ENCODE assay signal across 19 cellular contexts in genomic region chr5:73955447-73955846, GRCh38.
"Had no signal": no experiment of that assay in that cellular context is flagged by ENCODE, and none has a peak within 500 bp of the region (broad histone marks: within the 10 kb centered on the region; RNA-seq: fewer than 3 reads in every experiment).

No MANE protein-coding gene starts in this region.

- H3K27ac Mint-ChIP-seq: activated CD4-positive, alpha-beta T cell treated with anti-CD3 and anti-CD28 coated beads, Interleukin-2, amount 10 ng/mL, durations not matched to agents 24 days and 14 days; activated CD8-positive, alpha-beta T cell treated with anti-CD3 and anti-CD28 coated beads for 36 hours; activated naive CD4-positive, alpha-beta T cell treated with anti-CD3 and anti-CD28 coated beads, Interleukin-2, amount 10 ng/mL, durations not matched to agents 7 days and 5 days; activated T-cell treated with anti-CD3 and anti-CD28 coated beads, Interleukin-2, amount 50 U/mL, for 24 hours; effector memory CD8-positive, alpha-beta T cell; natural killer cell treated with Interleukin-12 subunit alpha and Interleukin-12 subunit beta and Interleukin-15 and Interleukin-18, amount 100 ng/mL, for 72 hours; T-helper 1 cell treated with Interleukin-12 subunit alpha and Interleukin-12 subunit beta and Interleukin-4 antibody, amounts not matched to agents 30 μg/mL and 1 μg/mL, for 36 hours had no signal

- H3K4me1 ChIP-seq: parathyroid adenoma, sigmoid colon, spleen, transverse colon, uterus had no signal

- H3K4me1 Mint-ChIP-seq: activated CD4-positive, alpha-beta T cell treated with anti-CD3 and anti-CD28 coated beads, Interleukin-2, amount 10 ng/mL, durations not matched to agents 24 days and 14 days had no signal

- H3K79me2 ChIP-seq: parathyroid adenoma had no signal

- H3K4me3 Mint-ChIP-seq: activated CD4-positive, alpha-beta T cell treated with anti-CD3 and anti-CD28 coated beads, Interleukin-2, amount 10 ng/mL, durations not matched to agents 24 days and 14 days; activated CD8-positive, alpha-beta T cell treated with anti-CD3 and anti-CD28 coated beads for 36 hours; activated naive CD4-positive, alpha-beta T cell treated with anti-CD3 and anti-CD28 coated beads, Interleukin-2, amount 10 ng/mL, durations not matched to agents 7 days and 5 days; activated T-cell treated with anti-CD3 and anti-CD28 coated beads, Interleukin-2, amount 50 U/mL, for 24 hours; effector memory CD8-positive, alpha-beta T cell; natural killer cell treated with Interleukin-12 subunit alpha and Interleukin-12 subunit beta and Interleukin-15 and Interleukin-18, amount 100 ng/mL, for 72 hours; T-helper 1 cell treated with Interleukin-12 subunit alpha and Interleukin-12 subunit beta and Interleukin-4 antibody, amounts not matched to agents 30 μg/mL and 1 μg/mL, for 36 hours had no signal

- H3K4me3 ChIP-seq: cardiac muscle cell, esophagus squamous epithelium, sigmoid colon, spleen, transverse colon, uterus had no signal

- H3K36me3 ChIP-seq: cardiac muscle cell, esophagus squamous epithelium, neutrophil, sigmoid colon, spleen, transverse colon, uterus had no signal

- H3K27me3 ChIP-seq: cardiac muscle cell, esophagus squamous epithelium, neutrophil, sigmoid colon, transverse colon, uterus had no signal

- ATAC-seq: activated CD8-positive, alpha-beta T cell treated with anti-CD3 and anti-CD28 coated beads for 36 hours; effector memory CD8-positive, alpha-beta T cell; left cardiac atrium; natural killer cell treated with Interleukin-12 subunit alpha and Interleukin-12 subunit beta and Interleukin-15 and Interleukin-18, amount 100 ng/mL, for 72 hours had no signal

- H3K9me3 ChIP-seq: esophagus squamous epithelium, neutrophil, sigmoid colon, spleen, transverse colon, uterus had no signal

- DNase-seq: activated CD4-positive, alpha-beta T cell treated with anti-CD3 and anti-CD28 coated beads, Interleukin-2, amount 10 ng/mL, durations not matched to agents 24 days and 14 days; activated CD8-positive, alpha-beta T cell treated with anti-CD3 and anti-CD28 coated beads for 36 hours; activated naive CD4-positive, alpha-beta T cell treated with anti-CD3 and anti-CD28 coated beads, Interleukin-2, amount 10 ng/mL, durations not matched to agents 7 days and 5 days; activated T-cell treated with anti-CD3 and anti-CD28 coated beads, Interleukin-2, amount 50 U/mL, for 24 hours; dermis blood vessel endothelial cell; effector memory CD8-positive, alpha-beta T cell; esophagus squamous epithelium; left cardiac atrium; sigmoid colon; spleen; stimulated activated CD8-positive, alpha-beta memory T cell treated with anti-CD3 and anti-CD28 coated beads, Interleukin-4, amount 100 ng/mL, for 48 hours; stimulated activated naive CD4-positive, alpha-beta T cell treated with Interleukin-2 at 50 U/mL for 16 hours; transverse colon; uterus had no signal

- H3K27ac ChIP-seq: cardiac muscle cell, esophagus squamous epithelium, neutrophil, parathyroid adenoma, sigmoid colon, spleen, transverse colon, uterus had no signal

- H3K9me3 Mint-ChIP-seq: activated CD8-positive, alpha-beta T cell treated with anti-CD3 and anti-CD28 coated beads for 36 hours; activated naive CD4-positive, alpha-beta T cell treated with anti-CD3 and anti-CD28 coated beads, Interleukin-2, amount 10 ng/mL, durations not matched to agents 7 days and 5 days; activated T-cell treated with anti-CD3 and anti-CD28 coated beads, Interleukin-2, amount 50 U/mL, for 24 hours; effector memory CD8-positive, alpha-beta T cell; natural killer cell treated with Interleukin-12 subunit alpha and Interleukin-12 subunit beta and Interleukin-15 and Interleukin-18, amount 100 ng/mL, for 72 hours; T-helper 1 cell treated with Interleukin-12 subunit alpha and Interleukin-12 subunit beta and Interleukin-4 antibody, amounts not matched to agents 30 μg/mL and 1 μg/mL, for 36 hours had no signal

- H2AFZ ChIP-seq: parathyroid adenoma had no signal

- H3K9ac ChIP-seq: parathyroid adenoma had no signal

- H3K36me3 Mint-ChIP-seq: activated naive CD4-positive, alpha-beta T cell treated with anti-CD3 and anti-CD28 coated beads, Interleukin-2, amount 10 ng/mL, durations not matched to agents 7 days and 5 days; natural killer cell treated with Interleukin-12 subunit alpha and Interleukin-12 subunit beta and Interleukin-15 and Interleukin-18, amount 100 ng/mL, for 72 hours had no signal
